Comparison of ENCODE assay signal across 29 cellular contexts in the genomic region with DNA sequence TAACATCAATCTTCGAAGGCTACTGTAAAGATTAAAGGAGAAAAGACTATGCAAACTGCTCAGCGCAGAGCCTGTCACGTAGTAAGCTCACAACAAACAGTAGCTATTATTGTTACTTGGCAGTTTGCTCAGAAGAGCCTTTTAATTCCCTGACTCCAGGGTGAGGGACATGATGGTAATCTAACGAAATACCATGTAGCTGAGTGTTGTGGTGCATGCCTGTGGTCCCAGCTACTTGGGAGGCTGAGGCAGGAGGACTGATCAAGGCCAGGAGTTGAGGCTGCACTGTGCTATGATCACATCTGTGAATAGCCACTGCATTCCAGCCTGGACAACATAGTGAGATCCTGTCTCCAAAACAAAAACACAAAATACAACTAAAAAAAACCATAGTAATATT. TPM values are rescaled to one million over a fixed set of nuclear protein-coding genes. Genes with fewer than 3 reads are reported as not detected.
DNase-seq lines count a peak whose midpoint lies in the region; ATAC-seq and TF ChIP-seq lines count a peak whose summit lies in the region.
"Had no signal": no experiment of that assay in that cellular context is flagged by ENCODE, and none has a peak within 500 bp of the region (broad histone marks: within the 10 kb centered on the region; RNA-seq: fewer than 3 reads in every experiment).

No MANE protein-coding gene starts in this region.

- ATAC-seq in right cardiac atrium (no peak), heart right ventricle (no peak), psoas muscle (no peak), aorta (ENCODE audit: low FRiP score) (no peak), GM21515 (IDR thresholded peaks at IDR 0.05; ENCODE audit: unreplicated experiment) (no peak)
- no peak for ATAC-seq in activated T-helper 17 cell treated with anti-CD3 and anti-CD28 coated beads, Interleukin-2, amount 50 U/mL, for 72 hours (replicated peaks)
- ATAC-seq in activated naive CD4-positive, alpha-beta T cell treated with anti-CD3 and anti-CD28 coated beads, Interleukin-2, amount 50 U/mL, for 72 hours, result no peak
- ATAC-seq: activated T-cell treated with anti-CD3 and anti-CD28 coated beads, Interleukin-2, amount 50 U/mL, for 4 hours; left lobe of liver; natural killer cell treated with Interleukin-12 subunit alpha and Interleukin-12 subunit beta and Interleukin-15 and Interleukin-18, amount 100 ng/mL, for 72 hours; stimulated activated naive B cell treated with anti-CD40 and anti-IgM and Interleukin-4, amounts not matched to agents 10 μg/mL and 1 μg/mL and 100 μg/mL, for 72 hours had no signal

- WGBS in right cardiac atrium, result 95% methylated on average over 4 of the region's 4 CpGs
- WGBS in heart right ventricle, 2 donors, result 94 to 96% methylated on average over 4 of the region's 4 CpGs
- WGBS in psoas muscle, 3 donors, result 92 to 98% (median 94%) methylated on average over 4 of the region's 4 CpGs
- WGBS in aorta, 2 donors, result 91 to 93% methylated on average over 4 of the region's 4 CpGs

- peaks cover 6% of the 10 kb centered on the region for H3K9me3 Mint-ChIP-seq in activated T-helper 17 cell treated with anti-CD3 and anti-CD28 coated beads, Interleukin-2, amount 50 U/mL, for 72 hours
- H3K9me3 Mint-ChIP-seq in activated naive CD4-positive, alpha-beta T cell treated with anti-CD3 and anti-CD28 coated beads, Interleukin-2, amount 50 U/mL, for 72 hours, result peaks cover 5 to 19% of the 10 kb centered on the region in 2 donors

- peaks cover 25% of the 10 kb centered on the region for H3K36me3 Mint-ChIP-seq in activated T-helper 17 cell treated with anti-CD3 and anti-CD28 coated beads, Interleukin-2, amount 50 U/mL, for 72 hours (ENCODE audit: low read depth)
- H3K36me3 Mint-ChIP-seq in activated naive CD4-positive, alpha-beta T cell treated with anti-CD3 and anti-CD28 coated beads, Interleukin-2, amount 50 U/mL, for 72 hours, result peaks cover 23 to 34% of the 10 kb centered on the region in 2 donors

- H3K4me3 ChIP-seq in right cardiac atrium (ENCODE audit: low read length), result no peak overlapping the region
- no peak overlapping the region for H3K4me3 ChIP-seq in heart right ventricle
- H3K4me3 ChIP-seq in coronary artery, result no peak overlapping the region
- H3K4me3 ChIP-seq in psoas muscle, result no peak overlapping the region
- H3K4me3 ChIP-seq in aorta (ENCODE audit: low read length in 2 of 2), result no peak overlapping the region
- H3K4me3 ChIP-seq: ovary, upper lobe of left lung had no signal

- TF ChIP-seq CTCF in heart right ventricle (IDR thresholded peaks at IDR 0.05) (no peak), coronary artery (IDR thresholded peaks at IDR 0.05) (no peak), psoas muscle (IDR thresholded peaks at IDR 0.05) (no peak)

- H3K4me3 Mint-ChIP-seq in activated T-helper 17 cell treated with anti-CD3 and anti-CD28 coated beads, Interleukin-2, amount 50 U/mL, for 72 hours, result no peak overlapping the region
- H3K4me3 Mint-ChIP-seq: activated T-cell treated with anti-CD3 and anti-CD28 coated beads, Interleukin-2, amount 50 U/mL, for 4 hours; B cell; natural killer cell treated with Interleukin-12 subunit alpha and Interleukin-12 subunit beta and Interleukin-15 and Interleukin-18, amount 100 ng/mL, for 72 hours; stimulated activated naive B cell treated with anti-CD40 and anti-IgM and Interleukin-4, amounts not matched to agents 10 μg/mL and 1 μg/mL and 100 μg/mL, for 72 hours had no signal

- DNase-seq in right cardiac atrium, result no peak
- DNase-seq in heart right ventricle, result no peak
- no peak for DNase-seq in coronary artery (ENCODE audit: low spot score)
- no peak for DNase-seq in psoas muscle
- DNase-seq in aorta, result no peak
- DNase-seq in activated naive CD4-positive, alpha-beta T cell treated with anti-CD3 and anti-CD28 coated beads, Interleukin-2, amount 50 U/mL, for 72 hours (ENCODE audit: low spot score in 2 of 2), result no peak
- DNase-seq: activated CD4-positive, alpha-beta T cell treated with anti-CD3 and anti-CD28 coated beads for 1 hour; activated CD8-positive, alpha-beta memory T cell treated with anti-CD3 and anti-CD28 coated beads for 24 hours; activated naive CD4-positive, alpha-beta T cell treated with Interleukin-2 at 50 U/mL for 16 hours; activated T-cell treated with anti-CD3 and anti-CD28 coated beads, Interleukin-2, amount 50 U/mL, for 4 hours; cerebellar nuclear complex; DMS153; NCI-H524 treated with DMSO at 0.1 percent for 48 hours; ovary; stimulated activated CD4-positive, alpha-beta T cell treated with anti-CD3 and anti-CD28 coated beads, Interleukin-12 subunit alpha, Interleukin-12 subunit beta, amount 100 ng/mL, for 4 hours; stimulated activated CD4-positive, alpha-beta T cell treated with anti-CD3 and anti-CD28 coated beads, Interleukin-4, amount 100 ng/mL, for 24 hours; stimulated activated naive B cell treated with anti-CD40 and anti-IgM and Interleukin-4, amounts not matched to agents 10 μg/mL and 1 μg/mL and 100 μg/mL, for 72 hours; T-helper 1 cell; upper lobe of left lung had no signal

- no peaks in the 10 kb centered on the region for H3K9me3 ChIP-seq in right cardiac atrium (ENCODE audit: control insufficient read depth, low read length)
- peaks cover 0 to 16% (median 10%) of the 10 kb centered on the region in 11 donors for H3K9me3 ChIP-seq in heart right ventricle
- peaks cover 9% of the 10 kb centered on the region for H3K9me3 ChIP-seq in psoas muscle
- no peaks in the 10 kb centered on the region for H3K9me3 ChIP-seq in aorta (ENCODE audit: control insufficient read depth, low read length)
- H3K9me3 ChIP-seq: ovary had no signal

- peak overlapping the region; percentile 22 for H3K27ac ChIP-seq in right cardiac atrium (ENCODE audit: low read length)
- H3K27ac ChIP-seq in heart right ventricle, result peak overlapping the region in 2 of 10 donors; percentile 43 to 59
- H3K27ac ChIP-seq in coronary artery, result peak overlapping the region; percentile 65 to 80
- peak overlapping the region; percentile 18 for H3K27ac ChIP-seq in psoas muscle
- peak overlapping the region; percentile 46 to 83 for H3K27ac ChIP-seq in aorta (ENCODE audit: low read depth in 1 of 2, low read length in 2 of 2)
- H3K27ac ChIP-seq: KMS-11, ovary, upper lobe of left lung had no signal

- no peaks in the 10 kb centered on the region for H3K4me1 Mint-ChIP-seq in activated T-helper 17 cell treated with anti-CD3 and anti-CD28 coated beads, Interleukin-2, amount 50 U/mL, for 72 hours
- H3K4me1 Mint-ChIP-seq: B cell; stimulated activated naive B cell treated with anti-CD40 and anti-IgM and Interleukin-4, amounts not matched to agents 10 μg/mL and 1 μg/mL and 100 μg/mL, for 72 hours had no signal

- H3K27me3 ChIP-seq in right cardiac atrium (ENCODE audit: control insufficient read depth, insufficient read depth) (no peaks in the 10 kb centered on the region), heart right ventricle (no peaks in the 10 kb centered on the region), psoas muscle (ENCODE audit: insufficient read depth in 3 of 3, low read length in 2 of 3) (no peaks in the 10 kb centered on the region), aorta (ENCODE audit: control insufficient read depth in 1 of 2, insufficient read depth in 2 of 2, low read length in 1 of 2) (no peaks in the 10 kb centered on the region)
- H3K27me3 ChIP-seq: ovary, upper lobe of left lung had no signal

- H3K27ac Mint-ChIP-seq in activated T-helper 17 cell treated with anti-CD3 and anti-CD28 coated beads, Interleukin-2, amount 50 U/mL, for 72 hours, result no peak overlapping the region
- H3K27ac Mint-ChIP-seq in activated naive CD4-positive, alpha-beta T cell treated with anti-CD3 and anti-CD28 coated beads, Interleukin-2, amount 50 U/mL, for 72 hours, result no peak overlapping the region
- H3K27ac Mint-ChIP-seq: B cell; natural killer cell treated with Interleukin-12 subunit alpha and Interleukin-12 subunit beta and Interleukin-15 and Interleukin-18, amount 100 ng/mL, for 72 hours; stimulated activated naive B cell treated with anti-CD40 and anti-IgM and Interleukin-4, amounts not matched to agents 10 μg/mL and 1 μg/mL and 100 μg/mL, for 72 hours had no signal

- peaks cover 7% of the 10 kb centered on the region for H3K4me1 ChIP-seq in right cardiac atrium (ENCODE audit: control insufficient read depth, insufficient read depth, low read length)
- peaks cover 0 to 29% (median 3%) of the 10 kb centered on the region in 9 donors for H3K4me1 ChIP-seq in heart right ventricle
- H3K4me1 ChIP-seq in psoas muscle, result no peaks in the 10 kb centered on the region
- H3K4me1 ChIP-seq in aorta (ENCODE audit: control insufficient read depth in 1 of 2, insufficient read depth in 2 of 2, low read length in 2 of 2), result peaks cover 0 to 5% of the 10 kb centered on the region in 2 donors

- intact Hi-C loops in right cardiac atrium (cut with DNase I) (no loop called here), heart right ventricle (cut with DNase I) (loop anchor here in 1 of 10 donors (5.0 kb wide), 1 partner anchor 45 kb away; no protein-coding TSS in a partner anchor), psoas muscle (cut with DNase I) (no loop called here), aorta (cut with DNase I) (loop anchor here (5.0 kb wide), 2 partner anchors 60 to 140 kb away; no protein-coding TSS in a partner anchor)

- H3K36me3 ChIP-seq in heart right ventricle (peaks cover 0 to 97% (median 32%) of the 10 kb centered on the region in 9 donors), psoas muscle (ENCODE audit: insufficient read depth in 1 of 2, low read depth in 1 of 2) (peaks cover 7 to 62% of the 10 kb centered on the region in 2 donors), aorta (ENCODE audit: control insufficient read depth in 1 of 2, insufficient read depth in 2 of 2, low read length in 1 of 2) (peaks cover 0 to 10% of the 10 kb centered on the region in 2 donors)
- H3K36me3 ChIP-seq: ovary had no signal

- no peaks in the 10 kb centered on the region for H3K27me3 Mint-ChIP-seq in activated T-helper 17 cell treated with anti-CD3 and anti-CD28 coated beads, Interleukin-2, amount 50 U/mL, for 72 hours
- H3K27me3 Mint-ChIP-seq: B cell; natural killer cell treated with Interleukin-12 subunit alpha and Interleukin-12 subunit beta and Interleukin-15 and Interleukin-18, amount 100 ng/mL, for 72 hours; stimulated activated naive B cell treated with anti-CD40 and anti-IgM and Interleukin-4, amounts not matched to agents 10 μg/mL and 1 μg/mL and 100 μg/mL, for 72 hours had no signal

RNA-seq across cellular contexts. Expression of a gene that starts 22.8 kb away (rescaled TPM):
- total RNA-seq in right cardiac atrium (10 to 100 TPM; 54.4 to 81.0 (median 70.2) TPM), heart right ventricle (10 to 100 TPM; 45.2 to 71.4 (median 51.4) TPM), psoas muscle (10 to 100 TPM; 27.0 to 39.3 (median 35.5) TPM), aorta (10 to 100 TPM; 55.8 to 73.6 TPM)
- polyA plus RNA-seq in right cardiac atrium (65.7 TPM), heart right ventricle (10 to 100 TPM; 23.7 to 72.0 TPM), psoas muscle (10 to 100 TPM; 19.4 to 38.4 (median 31.5) TPM), aorta (100 to 1,000 TPM in 1 of 2 donors, 10 to 100 TPM in 1; 77.7 to 181 TPM)
- total RNA-seq in activated T-helper 17 cell treated with anti-CD3 and anti-CD28 coated beads, Interleukin-2, amount 50 U/mL, for 72 hours, result 10 to 100 TPM; 14.4 to 16.3 TPM
- 10 to 100 TPM; 25.0 to 34.2 TPM for total RNA-seq in activated naive CD4-positive, alpha-beta T cell treated with anti-CD3 and anti-CD28 coated beads, Interleukin-2, amount 50 U/mL, for 72 hours

RNA-seq across cellular contexts. Expression of a gene that starts 25.3 kb away (rescaled TPM):
- total RNA-seq in right cardiac atrium, result not detected
- not detected for polyA plus RNA-seq in right cardiac atrium
- total RNA-seq in heart right ventricle, result not detected
- polyA plus RNA-seq in heart right ventricle, result under 1 TPM in 1 of 2 donors, not detected in 1; 0.04 TPM
- total RNA-seq in psoas muscle, result not detected
- polyA plus RNA-seq in psoas muscle, result not detected
- under 1 TPM in 1 of 2 donors, not detected in 1; 0.39 TPM for total RNA-seq in aorta
- not detected for polyA plus RNA-seq in aorta
- total RNA-seq in activated T-helper 17 cell treated with anti-CD3 and anti-CD28 coated beads, Interleukin-2, amount 50 U/mL, for 72 hours, result not detected
- total RNA-seq in activated naive CD4-positive, alpha-beta T cell treated with anti-CD3 and anti-CD28 coated beads, Interleukin-2, amount 50 U/mL, for 72 hours, result not detected
- total RNA-seq: A172; activated T-cell treated with anti-CD3 and anti-CD28 coated beads, Interleukin-2, amount 50 U/mL, for 4 hours; frontal cortex; HT1080; left lobe of liver; natural killer cell treated with Interleukin-12 subunit alpha and Interleukin-12 subunit beta and Interleukin-15 and Interleukin-18, amount 100 ng/mL, for 72 hours; SK-MEL-5 had no signal

Comparison
In these comparisons a context has a peak if more than half of its experiments do, and no peak if none do; other contexts are left out.
1. intact Hi-C loops: an anchor here in aorta (5.0 kb wide); none called in right cardiac atrium and psoas muscle.